10 cellular contexts compared by ENCODE assay signal in genomic region chr1:8374356-8374755, GRCh38. TPM values are rescaled to one million over a fixed set of nuclear protein-coding genes. Genes with fewer than 3 reads are reported as not detected.
DNase-seq lines count a peak whose midpoint lies in the region; ATAC-seq and TF ChIP-seq lines count a peak whose summit lies in the region.
"Had no signal": no experiment of that assay in that cellular context is flagged by ENCODE, and none has a peak within 500 bp of the region (broad histone marks: within the 10 kb centered on the region; RNA-seq: fewer than 3 reads in every experiment).

No MANE protein-coding gene starts in this region.

- H3K4me1 Mint-ChIP-seq in activated naive CD4-positive, alpha-beta T cell treated with anti-CD3 and anti-CD28 coated beads, Interleukin-2, amount 10 ng/mL, durations not matched to agents 7 days and 5 days, result peaks cover 43% of the 10 kb centered on the region
- H3K4me1 Mint-ChIP-seq in activated CD8-positive, alpha-beta memory T cell treated with anti-CD3 and anti-CD28 coated beads, Interleukin-2, amount 10 ng/mL, durations not matched to agents 7 days and 5 days, result peaks cover 7% of the 10 kb centered on the region

- no peaks in the 10 kb centered on the region for H3K9me3 Mint-ChIP-seq in activated naive CD4-positive, alpha-beta T cell treated with anti-CD3 and anti-CD28 coated beads, Interleukin-2, amount 10 ng/mL, durations not matched to agents 7 days and 5 days
- H3K9me3 Mint-ChIP-seq in activated CD8-positive, alpha-beta memory T cell treated with anti-CD3 and anti-CD28 coated beads, Interleukin-2, amount 10 ng/mL, durations not matched to agents 7 days and 5 days (ENCODE audit: low read depth), result no peaks in the 10 kb centered on the region

- CTCF ChIA-PET in activated naive CD4-positive, alpha-beta T cell treated with anti-CD3 and anti-CD28 coated beads, Interleukin-2, amount 10 ng/mL, durations not matched to agents 7 days and 5 days (lab: Charles Lee), result no interaction called here
- CTCF ChIA-PET in activated CD8-positive, alpha-beta memory T cell treated with anti-CD3 and anti-CD28 coated beads, Interleukin-2, amount 10 ng/mL, durations not matched to agents 7 days and 5 days (lab: Charles Lee), result no interaction called here

- peaks cover 87% of the 10 kb centered on the region for H3K4me1 ChIP-seq in muscle layer of colon (ENCODE audit: insufficient read depth, low read length)
- H3K4me1 ChIP-seq in tibial artery, result peaks cover 6 to 83% (median 67%) of the 10 kb centered on the region in 4 donors

- peak overlapping the region; percentile 11 for H3K27ac Mint-ChIP-seq in activated naive CD4-positive, alpha-beta T cell treated with anti-CD3 and anti-CD28 coated beads, Interleukin-2, amount 10 ng/mL, durations not matched to agents 7 days and 5 days
- H3K27ac Mint-ChIP-seq in activated CD8-positive, alpha-beta memory T cell treated with anti-CD3 and anti-CD28 coated beads, Interleukin-2, amount 10 ng/mL, durations not matched to agents 7 days and 5 days, result no peak overlapping the region

- no peaks in the 10 kb centered on the region for H3K27me3 Mint-ChIP-seq in activated naive CD4-positive, alpha-beta T cell treated with anti-CD3 and anti-CD28 coated beads, Interleukin-2, amount 10 ng/mL, durations not matched to agents 7 days and 5 days
- no peaks in the 10 kb centered on the region for H3K27me3 Mint-ChIP-seq in activated CD8-positive, alpha-beta memory T cell treated with anti-CD3 and anti-CD28 coated beads, Interleukin-2, amount 10 ng/mL, durations not matched to agents 7 days and 5 days

- ATAC-seq in activated CD8-positive, alpha-beta memory T cell treated with anti-CD3 and anti-CD28 coated beads, Interleukin-2, amount 10 ng/mL, durations not matched to agents 7 days and 5 days, result no peak

- peaks cover 13% of the 10 kb centered on the region for H3K36me3 Mint-ChIP-seq in activated naive CD4-positive, alpha-beta T cell treated with anti-CD3 and anti-CD28 coated beads, Interleukin-2, amount 10 ng/mL, durations not matched to agents 7 days and 5 days
- H3K36me3 Mint-ChIP-seq in activated CD8-positive, alpha-beta memory T cell treated with anti-CD3 and anti-CD28 coated beads, Interleukin-2, amount 10 ng/mL, durations not matched to agents 7 days and 5 days, result no peaks in the 10 kb centered on the region

- no peak overlapping the region for H3K4me3 Mint-ChIP-seq in activated naive CD4-positive, alpha-beta T cell treated with anti-CD3 and anti-CD28 coated beads, Interleukin-2, amount 10 ng/mL, durations not matched to agents 7 days and 5 days
- no peak overlapping the region for H3K4me3 Mint-ChIP-seq in activated CD8-positive, alpha-beta memory T cell treated with anti-CD3 and anti-CD28 coated beads, Interleukin-2, amount 10 ng/mL, durations not matched to agents 7 days and 5 days

- H3K36me3 ChIP-seq in muscle layer of colon (ENCODE audit: insufficient read depth, low read length) (peaks cover 4% of the 10 kb centered on the region), tibial artery (no peaks in the 10 kb centered on the region)

- no peak for TF ChIP-seq CTCF in coronary artery (IDR thresholded peaks at IDR 0.05)
- TF ChIP-seq CTCF in tibial artery (IDR thresholded peaks at IDR 0.05), result no peak

- DNase-seq in activated naive CD4-positive, alpha-beta T cell treated with anti-CD3 and anti-CD28 coated beads, Interleukin-2, amount 10 ng/mL, durations not matched to agents 7 days and 5 days, result no peak
- no peak for DNase-seq in activated naive CD4-positive, alpha-beta T cell treated with anti-CD3 and anti-CD28 coated beads, Interleukin-2, amount 50 U/mL, for 16 hours
- DNase-seq in coronary artery (ENCODE audit: low spot score) (peak; percentile 79), tibial artery (peak in 1 of 2 donors; percentile 53), amygdala (lab: John Stamatoyannopoulos, UW) (no peak), NCI-H510A (lab: John Stamatoyannopoulos, UW) (no peak)
- DNase-seq in activated CD8-positive, alpha-beta memory T cell treated with anti-CD3 and anti-CD28 coated beads, Interleukin-2, amount 10 ng/mL, durations not matched to agents 7 days and 5 days, result no peak
- DNase-seq: activated T-cell treated with anti-CD3 and anti-CD28 coated beads, Interleukin-2, amount 50 U/mL, for 1 hour had no signal

- intact Hi-C loops in tibial artery (cut with DNase I; ENCODE audit: low total_unique reads), result loop anchor here (5.0 kb wide), 2 partner anchors 38 to 198 kb away; no protein-coding TSS in a partner anchor

- H3K9me3 ChIP-seq in muscle layer of colon (ENCODE audit: low read length) (no peaks in the 10 kb centered on the region), tibial artery (no peaks in the 10 kb centered on the region)

- H3K27ac ChIP-seq in coronary artery, result peak overlapping the region; percentile 75 to 84
- peak overlapping the region; percentile 75 for H3K27ac ChIP-seq in muscle layer of colon (ENCODE audit: low read depth, low read length)
- peak overlapping the region; percentile 74 to 82 for H3K27ac ChIP-seq in tibial artery

- peak overlapping the region; percentile 9 for H3K9ac ChIP-seq in muscle layer of colon (ENCODE audit: low read length)

- H3K27me3 ChIP-seq in muscle layer of colon (ENCODE audit: control insufficient read depth in 1 of 2, insufficient read depth in 2 of 2, low read length in 2 of 2) (no peaks in the 10 kb centered on the region), tibial artery (no peaks in the 10 kb centered on the region)

- peak overlapping the region; percentile 33 for H3K4me3 ChIP-seq in coronary artery
- no peak overlapping the region for H3K4me3 ChIP-seq in muscle layer of colon (ENCODE audit: low read depth in 1 of 2, low read length in 2 of 2)
- no peak overlapping the region for H3K4me3 ChIP-seq in tibial artery

RNA-seq across cellular contexts. Expression of gene SLC45A1, which starts 56.4 kb away (rescaled TPM):
- total RNA-seq in activated CD8-positive, alpha-beta memory T cell treated with anti-CD3 and anti-CD28 coated beads, Interleukin-2, amount 10 ng/mL, durations not matched to agents 7 days and 5 days, result under 1 TPM; 0.12 to 0.26 TPM
- total RNA-seq: SK-MEL-5 had no signal
